In genomic region chr9:77987880-77988525, GRCh38 we compare ENCODE assay signal across 1 cellular context.
TF ChIP-seq lines count a peak whose summit lies in the region.

No MANE protein-coding gene starts in this region.

TF ChIP-seq in GM12878, 131 proteins besides CTCF, POLR2A, EP300 and RAD21:
- TF ChIP-seq CHD1 (IDR thresholded peaks at IDR 0.05; ENCODE audit: low read depth, low read length) (no peak), CREM (IDR thresholded peaks at IDR 0.05; ENCODE audit: low read depth) (no peak), JUNB (IDR thresholded peaks at IDR 0.05) (no peak), ZNF622 (IDR thresholded peaks at IDR 0.05) (no peak), SREBF1 (IDR thresholded peaks at IDR 0.05; ENCODE audit: low read length) (no peak), SIX5 (IDR thresholded peaks at IDR 0.05; ENCODE audit: low read depth, low read length, severe bottlenecking) (no peak), CUX1 (IDR thresholded peaks at IDR 0.05; ENCODE audit: insufficient replicate concordance, low read depth, low read length) (no peak), USF2 (IDR thresholded peaks at IDR 0.05; ENCODE audit: borderline replicate concordance, low read depth, low read length) (no peak), MXI1 (IDR thresholded peaks at IDR 0.05; ENCODE audit: low read depth, low read length) (no peak), NFXL1 (IDR thresholded peaks at IDR 0.05; ENCODE audit: borderline replicate concordance) (no peak), SPI1 (IDR thresholded peaks at IDR 0.05; ENCODE audit: borderline replicate concordance, insufficient read depth, low read depth, low read length) (no peak), CREB1 (IDR thresholded peaks at IDR 0.05; ENCODE audit: low read depth) (no peak), E2F4 (IDR thresholded peaks at IDR 0.05; ENCODE audit: low read depth, low read length) (no peak), GATAD2B (conservative IDR thresholded peaks at IDR 0.05; ENCODE audit: low read depth) (no peak), NFYA (IDR thresholded peaks at IDR 0.05; ENCODE audit: borderline replicate concordance, low read depth, low read length) (no peak), ZNF217 (IDR thresholded peaks at IDR 0.05) (no peak)
TF ChIP-seq in GM12878: peak in this region for 0.
